In the genomic region with DNA sequence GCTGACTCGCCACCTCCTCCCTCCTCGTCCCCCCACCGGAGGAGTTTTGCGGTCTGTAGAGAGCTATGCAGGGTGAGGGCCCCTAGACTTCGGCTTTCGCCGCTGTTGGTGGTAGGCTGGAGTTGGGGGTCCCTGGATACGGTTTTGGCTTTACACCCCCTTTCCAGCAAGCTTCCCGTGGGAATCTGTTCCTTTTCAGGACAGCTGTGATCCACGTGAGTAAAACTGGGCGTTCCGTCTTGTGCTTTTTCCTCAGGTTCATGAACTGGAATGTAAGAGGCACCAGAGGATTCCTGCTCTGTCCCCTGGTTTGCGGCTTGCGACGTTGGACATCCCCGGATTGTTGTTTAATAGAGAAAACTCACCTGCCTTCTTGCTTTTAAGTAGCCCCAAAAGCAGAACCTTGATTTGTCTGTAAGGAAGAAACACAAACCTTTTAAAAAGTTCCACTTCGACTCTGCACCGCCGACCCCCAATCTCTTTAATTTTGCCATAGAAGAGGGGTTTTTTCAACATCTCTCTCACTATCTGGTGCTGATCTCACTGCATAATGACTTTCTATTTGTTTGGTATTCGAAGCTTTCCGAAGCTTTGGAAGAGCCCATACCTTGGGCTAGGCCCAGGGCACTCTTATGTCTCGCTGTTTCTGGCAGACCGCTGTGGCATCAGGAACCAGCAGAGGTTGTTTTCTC, we compare ENCODE assay signal across 8 cellular contexts. TPM values are rescaled to one million over a fixed set of nuclear protein-coding genes. Genes with fewer than 3 reads are reported as not detected.
DNase-seq lines count a peak whose midpoint lies in the region; ATAC-seq and TF ChIP-seq lines count a peak whose summit lies in the region.

No MANE protein-coding gene starts in this region.

- POLR2A ChIA-PET in activated CD4-positive, alpha-beta T cell treated with anti-CD3 and anti-CD28 coated beads for 36 hours (lab: Charles Lee) = interaction anchor here (0.6 to 4.3 kb wide), 7 partner anchors 20 to 294 kb away, joined by 3 to 23 read pairs (median 5); partner anchors contain the start of genes FAM177A1, NFKBIA and SRP54

- peaks cover 32% of the 10 kb centered on the region for H3K36me3 Mint-ChIP-seq in activated CD4-positive, alpha-beta T cell treated with anti-CD3 and anti-CD28 coated beads for 36 hours (ENCODE audit: low read depth)

- peak overlapping the region; percentile 87 for H3K4me3 Mint-ChIP-seq in activated CD4-positive, alpha-beta T cell treated with anti-CD3 and anti-CD28 coated beads for 36 hours

- CTCF ChIA-PET in activated CD4-positive, alpha-beta T cell treated with anti-CD3 and anti-CD28 coated beads for 36 hours (lab: Charles Lee) = interaction anchor here (0.6 to 2.1 kb wide), 8 partner anchors 11 to 299 kb away, joined by 3 to 7 read pairs (median 4); partner anchors contain the start of gene SRP54

- TF ChIP-seq CTCF in VCaP (conservative IDR thresholded peaks at IDR 0.05) (no peak), fibroblast of villous mesenchyme (IDR thresholded peaks at IDR 0.05; ENCODE audit: insufficient read depth, low read depth, low read length) (no peak)

- intact Hi-C loops in activated CD4-positive, alpha-beta T cell treated with anti-CD3 and anti-CD28 coated beads for 36 hours (cut with DNase I, micrococcal nuclease) = loop anchor here (1.0 to 5.0 kb wide), 15 partner anchors 76 to 704 kb away; partner anchors contain the start of genes BRMS1L (in 2 of the 2), FAM177A1 (in 2 of the 2), NFKBIA (in 2 of the 2) and PSMA6 (in 2 of the 2)

- peaks cover 65% of the 10 kb centered on the region for H3K4me1 Mint-ChIP-seq in activated CD4-positive, alpha-beta T cell treated with anti-CD3 and anti-CD28 coated beads for 36 hours

- peak; percentile 25 for DNase-seq in activated CD4-positive, alpha-beta T cell treated with anti-CD3 and anti-CD28 coated beads for 36 hours
- DNase-seq in activated CD4-positive, alpha-beta T cell treated with anti-CD3 and anti-CD28 coated beads for 4 hours = no peak
- DNase-seq in fibroblast of villous mesenchyme (ENCODE audit: low read depth) = peak; percentile 78
- DNase-seq in occipital lobe (lab: John Stamatoyannopoulos, UW) = peak; percentile 39
- no peak for DNase-seq in epidermal melanocyte (ENCODE audit: insufficient read length, low spot score)

- H3K27ac ChIP-seq in VCaP = peak overlapping the region; percentile 97

- peak overlapping the region; percentile 99 for H3K27ac Mint-ChIP-seq in activated CD4-positive, alpha-beta T cell treated with anti-CD3 and anti-CD28 coated beads for 36 hours

- ATAC-seq in activated CD4-positive, alpha-beta T cell treated with anti-CD3 and anti-CD28 coated beads for 36 hours = no peak
- ATAC-seq in HG03460 (IDR thresholded peaks at IDR 0.05; ENCODE audit: unreplicated experiment) (peak; percentile 39), HG03135 (IDR thresholded peaks at IDR 0.05; ENCODE audit: unreplicated experiment) (no peak)

- peak overlapping the region; percentile 96 for H3K4me3 ChIP-seq in fibroblast of villous mesenchyme (ENCODE audit: low read depth, low read length)

- H3K27me3 Mint-ChIP-seq in activated CD4-positive, alpha-beta T cell treated with anti-CD3 and anti-CD28 coated beads for 36 hours = no peaks in the 10 kb centered on the region

- H3K9me3 Mint-ChIP-seq in activated CD4-positive, alpha-beta T cell treated with anti-CD3 and anti-CD28 coated beads for 36 hours (ENCODE audit: low read depth) = no peaks in the 10 kb centered on the region

RNA-seq across cellular contexts. Expression of gene PRORP, which starts 0.5 kb away (rescaled TPM):
- 10 to 100 TPM; 37.3 to 51.1 TPM for total RNA-seq in activated CD4-positive, alpha-beta T cell treated with anti-CD3 and anti-CD28 coated beads for 36 hours
- total RNA-seq in fibroblast of villous mesenchyme (36.4 and 38.0 TPM in 2 replicates), occipital lobe (21.7 TPM)

RNA-seq across cellular contexts. Expression of gene PPP2R3C, which starts 1.1 kb away (rescaled TPM):
- 10 to 100 TPM; 43.8 to 53.5 TPM for total RNA-seq in activated CD4-positive, alpha-beta T cell treated with anti-CD3 and anti-CD28 coated beads for 36 hours
- 35.4 and 39.7 TPM in 2 replicates for total RNA-seq in fibroblast of villous mesenchyme
- 64.7 TPM for total RNA-seq in occipital lobe

Comparison
In these comparisons a context has a peak if more than half of its experiments do, and no peak if none do; other contexts are left out.
1. DNase-seq: peak in activated CD4-positive, alpha-beta T cell treated with anti-CD3 and anti-CD28 coated beads for 36 hours (single experiment), fibroblast of villous mesenchyme (single experiment) and occipital lobe (single experiment); none in activated CD4-positive, alpha-beta T cell treated with anti-CD3 and anti-CD28 coated beads for 4 hours (0 of 2) and epidermal melanocyte (single experiment).